In genomic region chr2:41698787-41699422, GRCh38 we compare ENCODE assay signal across 8 cellular contexts.
A peak's percentile ranks its signal among the peaks of the same experiment; 100 is the strongest.
DNase-seq lines count a peak whose midpoint lies in the region; ATAC-seq and TF ChIP-seq lines count a peak whose summit lies in the region.

No MANE protein-coding gene starts in this region.

- H3K9me3 ChIP-seq in AG04450 (ENCODE audit: control insufficient read depth, insufficient read depth, low read length): no peaks in the 10 kb centered on the region
- H3K9me3 ChIP-seq in SU-DHL-6 (ENCODE audit: insufficient read depth, low read length): no peaks in the 10 kb centered on the region
- no peaks in the 10 kb centered on the region for H3K9me3 ChIP-seq in heart left ventricle

- TF ChIP-seq POLR2A in heart left ventricle (IDR thresholded peaks at IDR 0.05): no peak

- H3K4me2 ChIP-seq in SU-DHL-6 (ENCODE audit: low read depth, low read length, poor library complexity, severe bottlenecking): no peak overlapping the region

- DNase-seq in AG04450 (ENCODE audit: low read depth, low spot score): no peak
- DNase-seq in heart left ventricle: peak; percentile 44 to 66 (median 48)
- peak; percentile 70 for DNase-seq in sciatic nerve (ENCODE audit: low spot score)
- no peak for DNase-seq in NCI-H226
- no peak for DNase-seq in activated CD8-positive, alpha-beta memory T cell treated with anti-CD3 and anti-CD28 coated beads, Interleukin-2, amount 50 U/mL, for 48 hours

- CTCF ChIA-PET in AG04450 (lab: Charles Lee): interaction anchor here (0.5 to 2.1 kb wide), 8 partner anchors 9 to 1929 kb away, joined by 3 to 8 read pairs (median 4); no protein-coding TSS in a partner anchor

- WGBS in heart left ventricle, 4 donors: 31 to 38% (median 35%) methylated on average over 14 to 16 of the region's 16 CpGs

- no peak overlapping the region for H3K9ac ChIP-seq in SU-DHL-6 (ENCODE audit: low read length)

- ATAC-seq in GM18511 (IDR thresholded peaks at IDR 0.05; ENCODE audit: unreplicated experiment) (peak; percentile 47), heart left ventricle (peak; percentile 59 to 71 (median 68)), sciatic nerve (peak; percentile 64), GM21737 (IDR thresholded peaks at IDR 0.05; ENCODE audit: unreplicated experiment) (no peak)

- H4K20me1 ChIP-seq in SU-DHL-6 (ENCODE audit: low read depth, low read length): no peaks in the 10 kb centered on the region

- H3K9me2 ChIP-seq in SU-DHL-6 (replicated peaks; ENCODE audit: insufficient read depth, low read length): no peaks in the 10 kb centered on the region

- no peaks in the 10 kb centered on the region for H3F3A ChIP-seq in SU-DHL-6 (ENCODE audit: insufficient read depth)

- H3K79me2 ChIP-seq in SU-DHL-6 (ENCODE audit: insufficient read depth, low read length): no peaks in the 10 kb centered on the region

- intact Hi-C loops in heart left ventricle (cut with DNase I) (loop anchor here (2.0 to 10.0 kb wide), 7 partner anchors 83 to 1787 kb away; no protein-coding TSS in a partner anchor), sciatic nerve (cut with DNase I) (no loop called here)

- H3K27me3 ChIP-seq in AG04450 (ENCODE audit: control insufficient read depth, insufficient read depth, low read length) (no peaks in the 10 kb centered on the region), SU-DHL-6 (ENCODE audit: low read length) (no peaks in the 10 kb centered on the region), heart left ventricle (no peaks in the 10 kb centered on the region)

- H3K36me3 ChIP-seq in SU-DHL-6 (ENCODE audit: low read length) (no peaks in the 10 kb centered on the region), heart left ventricle (no peaks in the 10 kb centered on the region)

- H3K4me1 ChIP-seq in heart left ventricle: peaks cover 0 to 10% (median 0%) of the 10 kb centered on the region in 12 donors

- peak; percentile 66 for TF ChIP-seq CTCF in AG04450 (IDR thresholded peaks at IDR 0.05; ENCODE audit: low read depth, low read length)
- TF ChIP-seq CTCF in SU-DHL-6 (IDR thresholded peaks at IDR 0.05; ENCODE audit: insufficient read depth, low read length, poor library complexity, severe bottlenecking): peak; percentile 44
- TF ChIP-seq CTCF in heart left ventricle (IDR thresholded peaks at IDR 0.05): peak; percentile 71 to 95 (median 88)

- no peak overlapping the region for H3K27ac ChIP-seq in AG04450 (ENCODE audit: low read depth, low read length)
- no peak overlapping the region for H3K27ac ChIP-seq in SU-DHL-6 (ENCODE audit: low read depth, low read length)
- no peak overlapping the region for H3K27ac ChIP-seq in heart left ventricle

- no peak overlapping the region for H2AFZ ChIP-seq in SU-DHL-6 (ENCODE audit: low read depth, low read length, severe bottlenecking)

- POLR2A ChIA-PET in AG04450 (lab: Yijun Ruan, JAX): no interaction called here

- H3K4me3 ChIP-seq in AG04450 (ENCODE audit: low read depth, low read length) (no peak overlapping the region), SU-DHL-6 (ENCODE audit: insufficient read depth, low read length, poor library complexity, severe bottlenecking) (no peak overlapping the region), heart left ventricle (peak overlapping the region in 8 of 12 donors; percentile 18 to 42 (median 27))

Comparison
In these comparisons a context has a peak if more than half of its experiments do, and no peak if none do; other contexts are left out.
1. DNase-seq: peak in heart left ventricle (5 of 5) and sciatic nerve (single experiment); none in AG04450 (single experiment), NCI-H226 (single experiment) and activated CD8-positive, alpha-beta memory T cell treated with anti-CD3 and anti-CD28 coated beads, Interleukin-2, amount 50 U/mL, for 48 hours (single experiment).
2. H3K4me3 ChIP-seq: peak in heart left ventricle (8 of 12); none in AG04450 (single experiment) and SU-DHL-6 (single experiment).
3. Peak in every context shown above with its lines, with median percentiles within 50 percentile points of each other: CTCF ChIP-seq.